8 cellular contexts compared by ENCODE assay signal in genomic region chr11:65419773-65420481, GRCh38. TPM values are rescaled to one million over a fixed set of nuclear protein-coding genes. Genes with fewer than 3 reads are reported as not detected.
A peak's percentile ranks its signal among the peaks of the same experiment; 100 is the strongest.
DNase-seq lines count a peak whose midpoint lies in the region; ATAC-seq and TF ChIP-seq lines count a peak whose summit lies in the region.

No MANE protein-coding gene starts in this region.

- peak in 1 of 2 donors; percentile 38 for TF ChIP-seq POLR2A in lower leg skin (IDR thresholded peaks at IDR 0.05)

- no peaks in the 10 kb centered on the region for H3K9me3 Mint-ChIP-seq in activated B cell treated with CpG ODN at 0.5 μM for 24 hours

- H3K4me3 Mint-ChIP-seq in activated B cell treated with CpG ODN at 0.5 μM for 24 hours: peak overlapping the region; percentile 75

- peak; percentile 66 for DNase-seq in GM06990 (ENCODE audit: extremely low read depth, insufficient read length)
- peak; percentile 48 for DNase-seq in NCI-H2107 (lab: John Stamatoyannopoulos, UW)
- peak; percentile 36 for DNase-seq in activated B cell treated with CpG ODN at 0.5 μM for 24 hours
- peak; percentile 65 to 94 (median 92) for DNase-seq in dorsolateral prefrontal cortex
- DNase-seq in lower leg skin (ENCODE audit: low spot score in 2 of 2): peak; percentile 97 to 99
- DNase-seq in stimulated activated CD4-positive, alpha-beta T cell treated with anti-CD3 and anti-CD28 coated beads, Interleukin-4, amount 100 ng/mL, for 4 hours: peak; percentile 48 to 55
- no peak for DNase-seq in iPS-NIHi7 (ENCODE audit: extremely low spot score)

- H3K27ac ChIP-seq in dorsolateral prefrontal cortex: peak overlapping the region; percentile 94 to 100 (median 100)

- 0% methylated on average over 6 of the region's 6 CpGs for WGBS in lower leg skin, 2 donors

- peaks cover 74% of the 10 kb centered on the region for H3K4me1 Mint-ChIP-seq in activated B cell treated with CpG ODN at 0.5 μM for 24 hours

- POLR2A ChIA-PET in activated B cell treated with CpG ODN at 0.5 μM for 24 hours (lab: Charles Lee): interaction anchor here (0.6 to 19.3 kb wide), 22 partner anchors 7 to 1210 kb away, joined by 3 to 3752 read pairs (median 8); partner anchors contain the start of genes FIBP, FRMD8, MALAT1 and NEAT1

- no peaks in the 10 kb centered on the region for H3K36me3 ChIP-seq in GM06990 (ENCODE audit: control insufficient read depth, insufficient read depth, low read length)

- no peaks in the 10 kb centered on the region for H3K27me3 Mint-ChIP-seq in activated B cell treated with CpG ODN at 0.5 μM for 24 hours

- ATAC-seq in activated B cell treated with CpG ODN at 0.5 μM for 24 hours (ENCODE audit: low read depth) (no peak), GM19452 (IDR thresholded peaks at IDR 0.05; ENCODE audit: unreplicated experiment) (no peak)

- CTCF ChIA-PET in activated B cell treated with CpG ODN at 0.5 μM for 24 hours (lab: Charles Lee): interaction anchor here (1.1 to 12.8 kb wide), 4 partner anchors 11 to 84 kb away, joined by 3 to 289 read pairs (median 7); partner anchors contain the start of gene MALAT1

- TF ChIP-seq CTCF in GM06990 (IDR thresholded peaks at IDR 0.05; ENCODE audit: insufficient read depth, low read length, poor library complexity, severe bottlenecking) (no peak), activated B cell treated with CpG ODN at 0.5 μM for 24 hours (IDR thresholded peaks at IDR 0.05) (no peak), dorsolateral prefrontal cortex (IDR thresholded peaks at IDR 0.05 in 54 of 56, conservative IDR thresholded peaks at IDR 0.05 in 2 of 56; ENCODE audit: low read depth in 1 of 56, partially characterized antibody in 56 of 56) (peak in 3 of 56 donors; percentile 5 to 11 (median 7)), lower leg skin (IDR thresholded peaks at IDR 0.05) (no peak)

- H3K36me3 Mint-ChIP-seq in activated B cell treated with CpG ODN at 0.5 μM for 24 hours (ENCODE audit: low read depth): peaks cover 24% of the 10 kb centered on the region

- intact Hi-C loops in activated B cell treated with CpG ODN at 0.5 μM for 24 hours (cut with micrococcal nuclease): loop anchor here (1.0 kb wide), 2 partner anchors 11 to 77 kb away; no protein-coding TSS in a partner anchor
- intact Hi-C loops in dorsolateral prefrontal cortex (cut with DNase I): loop anchor here (5.0 to 10.0 kb wide), 2 partner anchors 55 to 87 kb away; no protein-coding TSS in a partner anchor
- intact Hi-C loops in lower leg skin (cut with DNase I; ENCODE audit: low total_unique reads): loop anchor here (5.0 kb wide), 2 partner anchors 77 to 87 kb away; partner anchors contain the start of gene MALAT1

- H3K4me3 ChIP-seq in GM06990 (replicated peaks; ENCODE audit: low read depth, low read length) (peak overlapping the region; percentile 74), dorsolateral prefrontal cortex (peak overlapping the region; percentile 4 to 90 (median 77)), lower leg skin (ENCODE audit: low read depth, poor library complexity, severe bottlenecking) (no peak overlapping the region)

- H3K27ac Mint-ChIP-seq in activated B cell treated with CpG ODN at 0.5 μM for 24 hours: peak overlapping the region; percentile 100

- H3K27me3 ChIP-seq in GM06990 (replicated peaks; ENCODE audit: control insufficient read depth, insufficient read depth, low read length) (no peaks in the 10 kb centered on the region), dorsolateral prefrontal cortex (no peaks in the 10 kb centered on the region)

RNA-seq across cellular contexts. Expression of gene NEAT1, which starts 2.7 kb away (rescaled TPM):
- 578 and 699 TPM in 2 replicates for total RNA-seq in activated B cell treated with CpG ODN at 0.5 μM for 24 hours
- total RNA-seq in dorsolateral prefrontal cortex: 1,000 to 10,000 TPM in 5 of 120 experiments, 100 to 1,000 TPM in 115; 106 to 1,508 (median 405) TPM
- total RNA-seq in lower leg skin: 100 to 1,000 TPM; 147 to 645 (median 301) TPM

RNA-seq across cellular contexts. Expression of gene FRMD8, which starts 33.5 kb away (rescaled TPM):
- total RNA-seq in activated B cell treated with CpG ODN at 0.5 μM for 24 hours (68.6 and 70.6 TPM in 2 replicates), dorsolateral prefrontal cortex (10 to 100 TPM; 14.1 to 50.3 (median 21.7) TPM), lower leg skin (100 to 1,000 TPM in 2 of 4 donors, 10 to 100 TPM in 2; 81.8 to 135 (median 112) TPM)

RNA-seq across cellular contexts. Expression of gene SLC25A45, which starts 37.5 kb away (rescaled TPM):
- 11.4 and 12.3 TPM in 2 replicates for total RNA-seq in activated B cell treated with CpG ODN at 0.5 μM for 24 hours
- 10 to 100 TPM in 51 of 120 experiments, 1 to 10 TPM in 69; 3.6 to 18.2 (median 9.0) TPM for total RNA-seq in dorsolateral prefrontal cortex
- total RNA-seq in lower leg skin: 1 to 10 TPM; 1.8 to 8.0 (median 5.3) TPM
